In genomic region chr18:79555885-79556284, GRCh38 we compare ENCODE assay signal across 20 cellular contexts.
DNase-seq lines count a peak whose midpoint lies in the region; ATAC-seq and TF ChIP-seq lines count a peak whose summit lies in the region.
"Had no signal": no experiment of that assay in that cellular context is flagged by ENCODE, and none has a peak within 500 bp of the region (broad histone marks: within the 10 kb centered on the region; RNA-seq: fewer than 3 reads in every experiment).

No MANE protein-coding gene starts in this region.

- no peak overlapping the region for H3K56ac ChIP-seq in H9 (ENCODE audit: insufficient read length, low read depth, low read length)

- no peaks in the 10 kb centered on the region for H3K23me2 ChIP-seq in H9 (ENCODE audit: insufficient read length, low read depth, low read length, poor library complexity, severe bottlenecking)

- H3K9me3 Mint-ChIP-seq in CD14-positive monocyte (peaks cover 0 to 16% (median 6%) of the 10 kb centered on the region in 7 donors), H9 (peaks cover 3% of the 10 kb centered on the region in 2 experiments; a peak in 2 of 5 replicates), neural progenitor cell (peaks cover 15% of the 10 kb centered on the region)

- no peak overlapping the region; the same call in 1 of the 2 replicates for H3K14ac ChIP-seq in H9 (ENCODE audit: insufficient read depth, low read length)

- no peaks in the 10 kb centered on the region for H4K20me1 ChIP-seq in H9 (ENCODE audit: control insufficient read depth, insufficient read depth, insufficient read length)
- no peaks in the 10 kb centered on the region for H4K20me1 ChIP-seq in neural progenitor cell (ENCODE audit: low read depth)

- H3K79me2 ChIP-seq in H9 (ENCODE audit: insufficient read depth, low read length) (no peaks in the 10 kb centered on the region), neural progenitor cell (ENCODE audit: low read depth) (no peaks in the 10 kb centered on the region)

- H3K4me3 Mint-ChIP-seq in CD14-positive monocyte (no peak overlapping the region), H9 (no peak overlapping the region), neural progenitor cell (no peak overlapping the region)

- H2BK15ac ChIP-seq in H9 (ENCODE audit: low read depth, low read length): no peak overlapping the region

- no peak overlapping the region for H3K23ac ChIP-seq in H9 (ENCODE audit: insufficient read length, low read depth, low read length)

- H3K4me3 ChIP-seq in neural progenitor cell: no peak overlapping the region
- no peak overlapping the region for H3K4me3 ChIP-seq in ascending aorta
- H3K4me3 ChIP-seq: K562, PC-9 had no signal

- H3K9ac ChIP-seq in H9 (ENCODE audit: extremely low read depth, insufficient read length, low read length) (no peak overlapping the region), neural progenitor cell (no peak overlapping the region)

- H3K36me3 Mint-ChIP-seq in CD14-positive monocyte: no peaks in the 10 kb centered on the region
- peaks cover 0 to 2% (median 0%) of the 10 kb centered on the region in 3 experiments; a peak in 2 of 7 replicates for H3K36me3 Mint-ChIP-seq in H9 (ENCODE audit: insufficient read depth in 1 of 3, low read depth in 3 of 3)
- H3K36me3 Mint-ChIP-seq in neural progenitor cell: no peaks in the 10 kb centered on the region

- ATAC-seq in HG03342 (IDR thresholded peaks at IDR 0.05; ENCODE audit: unreplicated experiment) (no peak), HG03045 (IDR thresholded peaks at IDR 0.05; ENCODE audit: unreplicated experiment) (no peak)
- ATAC-seq: K562 had no signal

- H3K79me1 ChIP-seq in H9 (ENCODE audit: insufficient read depth, low read depth, low read length, poor library complexity, severe bottlenecking): no peaks in the 10 kb centered on the region

- no peak overlapping the region for H4K8ac ChIP-seq in H9 (replicated peaks; ENCODE audit: insufficient read length, low read depth, low read length)

- no peaks in the 10 kb centered on the region for H3K4me1 Mint-ChIP-seq in CD14-positive monocyte
- H3K4me1 Mint-ChIP-seq in H9: no peaks in the 10 kb centered on the region
- peaks cover 4% of the 10 kb centered on the region for H3K4me1 Mint-ChIP-seq in neural progenitor cell

- H3K27ac ChIP-seq in H9 (ENCODE audit: insufficient read length, low read depth, low read length): no peak overlapping the region
- H3K27ac ChIP-seq in neural progenitor cell: no peak overlapping the region
- H3K27ac ChIP-seq in ascending aorta: no peak overlapping the region
- H3K27ac ChIP-seq: PC-9 had no signal

- no peak overlapping the region for H4K91ac ChIP-seq in H9 (ENCODE audit: insufficient read length, low read depth, low read length)

- H3K4me1 ChIP-seq in H9 (ENCODE audit: insufficient read depth, low read length) (no peaks in the 10 kb centered on the region), neural progenitor cell (no peaks in the 10 kb centered on the region), ascending aorta (no peaks in the 10 kb centered on the region)
- H3K4me1 ChIP-seq: BE2C had no signal

- peak; percentile 20 for DNase-seq in CD14-positive monocyte (ENCODE audit: low spot score)
- DNase-seq in H9: peak; percentile 17
- peak; percentile 51 for DNase-seq in islet precursor cell
- no peak for DNase-seq in neural progenitor cell (ENCODE audit: low spot score)
- DNase-seq in ascending aorta (ENCODE audit: low spot score in 2 of 2): no peak
- no peak for DNase-seq in AG20443 (ENCODE audit: low spot score)
- DNase-seq: BE2C, DMS153, DND-41, Kasumi-1, MV-4-11, NCI-H1105, NCI-H1436 treated with DMSO at 0.1 percent for 48 hours, NCI-H1930, NCI-H526 treated with DMSO at 0.1 percent for 48 hours, PC-9, SHP77 treated with DMSO at 0.1 percent for 48 hours had no signal

- H3K18ac ChIP-seq in H9 (ENCODE audit: insufficient read length, low read depth, low read length): peak overlapping the region; percentile 50

- TF ChIP-seq CTCF in CD14-positive monocyte (IDR thresholded peaks at IDR 0.05) (no peak), H9 (conservative IDR thresholded peaks at IDR 0.05) (no peak), neural progenitor cell (IDR thresholded peaks at IDR 0.05) (no peak), ascending aorta (IDR thresholded peaks at IDR 0.05) (no peak)

- no peak overlapping the region for H3K4ac ChIP-seq in H9 (ENCODE audit: low read depth, low read length)

- no peak overlapping the region for H2BK5ac ChIP-seq in H9 (ENCODE audit: insufficient read length, low read length)

- no peak overlapping the region for H2BK120ac ChIP-seq in H9 (ENCODE audit: low read depth, low read length, poor library complexity, severe bottlenecking)

- H4K5ac ChIP-seq in H9 (ENCODE audit: insufficient read length, low read depth, low read length): no peak overlapping the region

- no peaks in the 10 kb centered on the region for H3K9me3 ChIP-seq in H9 (ENCODE audit: control insufficient read depth, low read depth, low read length)
- H3K9me3 ChIP-seq in neural progenitor cell (ENCODE audit: low read depth): no peaks in the 10 kb centered on the region
- no peaks in the 10 kb centered on the region for H3K9me3 ChIP-seq in ascending aorta
- H3K9me3 ChIP-seq: BE2C had no signal

- H2AK5ac ChIP-seq in H9 (ENCODE audit: insufficient read length, low read length): no peak overlapping the region

- no peaks in the 10 kb centered on the region for H3K27me3 ChIP-seq in H9 (ENCODE audit: insufficient read depth, low read length)
- no peaks in the 10 kb centered on the region for H3K27me3 ChIP-seq in neural progenitor cell
- no peaks in the 10 kb centered on the region for H3K27me3 ChIP-seq in ascending aorta
- H3K27me3 ChIP-seq: BE2C had no signal

- peaks cover 0 to 4% (median 0%) of the 10 kb centered on the region in 3 donors for H3K27me3 Mint-ChIP-seq in CD14-positive monocyte (ENCODE audit: low read depth in 3 of 3)
- no peaks in the 10 kb centered on the region; the same call in 1 of the 2 replicates for H3K27me3 Mint-ChIP-seq in H9 (ENCODE audit: low read depth)
- H3K27me3 Mint-ChIP-seq in neural progenitor cell (ENCODE audit: insufficient read depth, low read depth): peaks cover 9% of the 10 kb centered on the region

- no peak overlapping the region for H3K4me2 ChIP-seq in H9 (ENCODE audit: insufficient read depth, insufficient read length, low read length)
- no peak overlapping the region for H3K4me2 ChIP-seq in neural progenitor cell
- H3K4me2 ChIP-seq: PC-9 had no signal

- intact Hi-C loops in CD14-positive monocyte (cut with micrococcal nuclease): no loop called here
- intact Hi-C loops in ascending aorta (cut with DNase I): no loop called here

- no peak overlapping the region for H2BK20ac ChIP-seq in H9 (ENCODE audit: low read depth, low read length, poor library complexity, severe bottlenecking)

- no peak overlapping the region for H3T11ph ChIP-seq in H9 (ENCODE audit: low read length)

- no peaks in the 10 kb centered on the region for H3F3A ChIP-seq in neural progenitor cell (ENCODE audit: low read depth)

- no peak overlapping the region for H3K27ac Mint-ChIP-seq in CD14-positive monocyte
- H3K27ac Mint-ChIP-seq in H9: no peak overlapping the region
- peak overlapping the region; percentile 63 for H3K27ac Mint-ChIP-seq in neural progenitor cell

- H2AFZ ChIP-seq in H9 (ENCODE audit: low read length) (no peak overlapping the region), neural progenitor cell (replicated peaks) (no peak overlapping the region)
- H2AFZ ChIP-seq: PC-9 had no signal

- no peak overlapping the region for H2BK12ac ChIP-seq in H9 (ENCODE audit: insufficient read length, low read depth, low read length)

- WGBS in H9 (ENCODE audit: extremely low coverage, insufficient read length, low lambda C conversion rate): no CpG with 5 or more reads among the region's 19 CpGs

- H3K36me3 ChIP-seq in neural progenitor cell (no peaks in the 10 kb centered on the region), ascending aorta (no peaks in the 10 kb centered on the region)
- H3K36me3 ChIP-seq: BE2C had no signal

Comparison
In these comparisons a context has a peak if more than half of its experiments do, and no peak if none do; other contexts are left out.
1. DNase-seq: peak in CD14-positive monocyte (single experiment), H9 (single experiment) and islet precursor cell (single experiment); none in neural progenitor cell (single experiment), ascending aorta (0 of 2) and AG20443 (single experiment).